22 cellular contexts compared by ENCODE assay signal in the genomic region with DNA sequence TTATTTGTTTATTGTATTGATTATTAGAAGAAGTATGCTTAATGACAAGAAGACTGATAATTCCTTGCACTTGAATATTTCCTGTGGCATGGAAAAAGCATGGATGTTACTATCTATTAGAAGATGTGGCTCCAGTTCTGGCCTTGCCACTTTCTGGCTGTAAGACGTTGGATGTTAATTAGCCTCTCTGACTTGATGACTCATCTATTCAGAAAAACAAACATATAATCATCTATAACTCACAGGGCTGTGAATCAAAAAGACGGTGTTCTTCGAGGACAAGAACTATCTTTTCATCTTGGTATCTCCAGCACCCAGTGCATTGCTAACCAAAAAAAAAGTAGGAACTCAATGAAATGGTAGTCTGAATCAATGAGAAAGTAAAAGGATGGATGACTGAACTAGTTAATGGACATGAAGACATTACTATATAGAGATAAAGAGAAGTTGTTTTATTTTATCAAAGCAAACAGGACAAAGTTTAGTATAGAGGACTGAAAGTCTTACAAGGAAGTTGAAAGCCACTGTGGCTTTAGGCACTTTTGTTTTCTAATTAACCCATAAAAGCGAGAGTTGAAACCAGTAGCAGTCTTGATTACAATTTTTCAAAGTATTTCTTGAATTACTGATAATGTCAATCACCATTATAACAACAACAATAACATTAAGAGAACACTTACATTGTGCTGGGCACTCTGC.
A peak's percentile ranks its signal among the peaks of the same experiment; 100 is the strongest.
DNase-seq lines count a peak whose midpoint lies in the region; ATAC-seq, FAIRE-seq and TF ChIP-seq lines count a peak whose summit lies in the region.
"Had no signal": no experiment of that assay in that cellular context is flagged by ENCODE, and none has a peak within 500 bp of the region (broad histone marks: within the 10 kb centered on the region; RNA-seq: fewer than 3 reads in every experiment).

No MANE protein-coding gene starts in this region.

- CTCF ChIA-PET in endothelial cell of umbilical vein (lab: Charles Lee): no interaction called here

- H3K9me1 ChIP-seq in endothelial cell of umbilical vein (replicated peaks; ENCODE audit: control insufficient read depth, extremely low read depth, insufficient read depth, low read length): no peaks in the 10 kb centered on the region

- H3K36me3 ChIP-seq in endothelial cell of umbilical vein (ENCODE audit: control insufficient read depth in 2 of 2, extremely low read depth in 1 of 2, insufficient read depth in 2 of 2, low read length in 2 of 2) (no peaks in the 10 kb centered on the region), mesenchymal stem cell (ENCODE audit: control insufficient read depth in 1 of 2, insufficient read depth in 2 of 2, low read depth in 1 of 2, low read length in 2 of 2) (no peaks in the 10 kb centered on the region), stomach (no peaks in the 10 kb centered on the region)
- H3K36me3 ChIP-seq: BLaER1 had no signal

- H3K79me1 ChIP-seq in mesenchymal stem cell (replicated peaks; ENCODE audit: low read length, poor library complexity, severe bottlenecking): no peaks in the 10 kb centered on the region

- H3K4me2 ChIP-seq in endothelial cell of umbilical vein (ENCODE audit: insufficient read depth, low read length): no peak overlapping the region
- no peak overlapping the region for H3K4me2 ChIP-seq in mesenchymal stem cell (ENCODE audit: low read length, poor library complexity, severe bottlenecking)
- H3K4me2 ChIP-seq: BLaER1, GM23338 had no signal

- no peak overlapping the region for H3K18ac ChIP-seq in mesenchymal stem cell (ENCODE audit: low read depth in 1 of 2, low read length in 2 of 2)

- H3K4me1 ChIP-seq in endothelial cell of umbilical vein (ENCODE audit: control insufficient read depth, extremely low read depth, insufficient read depth, low read length) (no peaks in the 10 kb centered on the region), mesenchymal stem cell (ENCODE audit: control insufficient read depth, insufficient read depth, low read depth, low read length) (no peaks in the 10 kb centered on the region), stomach (peaks cover 0 to 9% (median 3%) of the 10 kb centered on the region in 4 donors)

- no peak overlapping the region for H2BK120ac ChIP-seq in mesenchymal stem cell (ENCODE audit: low read depth, low read length)

- intact Hi-C loops in endothelial cell of umbilical vein (cut with micrococcal nuclease) (no loop called here), stomach (cut with DNase I; ENCODE audit: low total_unique reads) (no loop called here)

- TF ChIP-seq EP300 in stomach (IDR thresholded peaks at IDR 0.05): no peak

- no peak overlapping the region for H2BK15ac ChIP-seq in mesenchymal stem cell (ENCODE audit: low read depth, poor library complexity, severe bottlenecking)

- no peak overlapping the region for H2BK5ac ChIP-seq in mesenchymal stem cell (ENCODE audit: low read depth, low read length, poor library complexity, severe bottlenecking)

- no peak overlapping the region for H2BK12ac ChIP-seq in mesenchymal stem cell (ENCODE audit: low read length in 2 of 2)

- FAIRE-seq in endothelial cell of umbilical vein (lab: Jason Lieb, UNC): no peak
- FAIRE-seq: GM12891, K562, RCC 7860 had no signal

- WGBS in mesenchymal stem cell: 25% methylated on average over 1 of the region's 4 CpGs
- 64 to 81% (median 80%) methylated on average over 4 of the region's 4 CpGs for WGBS in stomach, 5 donors

- no peak for ATAC-seq in HG03571 (IDR thresholded peaks at IDR 0.05; ENCODE audit: unreplicated experiment)
- ATAC-seq: GM23338, K562 had no signal

- H3K27ac ChIP-seq in endothelial cell of umbilical vein (ENCODE audit: insufficient read depth, low read depth, low read length) (no peak overlapping the region), mesenchymal stem cell (ENCODE audit: low read length, poor library complexity, severe bottlenecking) (no peak overlapping the region), stomach (no peak overlapping the region)
- H3K27ac ChIP-seq: BLaER1 had no signal

- no TSS peak for BruUV-seq in endothelial cell of umbilical vein (replicated peaks; lab: Mats Ljungman, UMichigan)

- no peak overlapping the region for H3K4ac ChIP-seq in mesenchymal stem cell (ENCODE audit: low read depth in 1 of 2, low read length in 2 of 2)

- no peaks in the 10 kb centered on the region for H3K79me2 ChIP-seq in endothelial cell of umbilical vein (ENCODE audit: control insufficient read depth, insufficient read depth, low read length)

- H3K23ac ChIP-seq in mesenchymal stem cell (ENCODE audit: low read length in 2 of 2): no peak overlapping the region

- H2AFZ ChIP-seq in endothelial cell of umbilical vein (ENCODE audit: low read depth, low read length) (no peak overlapping the region), mesenchymal stem cell (ENCODE audit: low read depth, low read length) (no peak overlapping the region)
- H2AFZ ChIP-seq: GM23338 had no signal

- dilution Hi-C loops in endothelial cell of umbilical vein (cut with MboI; ENCODE audit: extremely low pct_ligation_motif_present, low sequenced_read_pairs): no loop called here

- H3K9me3 ChIP-seq in endothelial cell of umbilical vein (replicated peaks; ENCODE audit: control insufficient read depth, insufficient read depth, low read length): no peaks in the 10 kb centered on the region
- no peaks in the 10 kb centered on the region for H3K9me3 ChIP-seq in mesenchymal stem cell (ENCODE audit: control insufficient read depth, low read length)
- H3K9me3 ChIP-seq in stomach: no peaks in the 10 kb centered on the region
- H3K9me3 ChIP-seq: BLaER1 had no signal

- no peaks in the 10 kb centered on the region for H3K27me3 ChIP-seq in endothelial cell of umbilical vein (ENCODE audit: control insufficient read depth in 2 of 2, insufficient read depth in 2 of 2, low read length in 2 of 2)
- no peaks in the 10 kb centered on the region for H3K27me3 ChIP-seq in mesenchymal stem cell (ENCODE audit: control insufficient read depth in 1 of 2, insufficient read depth in 1 of 2, low read length in 2 of 2)
- no peaks in the 10 kb centered on the region for H3K27me3 ChIP-seq in stomach
- H3K27me3 ChIP-seq: BLaER1 had no signal

- H3K4me3 ChIP-seq in endothelial cell of umbilical vein (replicated peaks in 1 of 3; ENCODE audit: insufficient read depth in 1 of 3, low read depth in 1 of 3, low read length in 3 of 3) (no peak overlapping the region), mesenchymal stem cell (ENCODE audit: insufficient read depth in 1 of 2, low read depth in 1 of 2, low read length in 2 of 2) (no peak overlapping the region), stomach (no peak overlapping the region)
- H3K4me3 ChIP-seq: BLaER1, GM23338, K562 had no signal

- TF ChIP-seq POLR2A in endothelial cell of umbilical vein (IDR thresholded peaks at IDR 0.05; ENCODE audit: low read depth, low read length) (no peak), stomach (IDR thresholded peaks at IDR 0.05) (no peak)

- POLR2A ChIA-PET in endothelial cell of umbilical vein (lab: Charles Lee): no interaction called here

- H4K91ac ChIP-seq in mesenchymal stem cell (ENCODE audit: low read length): no peak overlapping the region

- H3K14ac ChIP-seq in mesenchymal stem cell (ENCODE audit: low read length in 2 of 2): no peak overlapping the region

- DNase-seq in HT-29 (ENCODE audit: low spot score): peak; percentile 60
- DNase-seq in OCI-M1 (lab: John Stamatoyannopoulos, UW): peak; percentile 20
- peak; percentile 7 for DNase-seq in endothelial cell of umbilical vein (ENCODE audit: low read depth, low spot score)
- peak; percentile 7 for DNase-seq in mesenchymal stem cell
- DNase-seq in RKO (ENCODE audit: low spot score): no peak
- DNase-seq in stomach: no peak
- no peak for DNase-seq in hypothalamus (lab: John Stamatoyannopoulos, UW)
- DNase-seq: CD4-positive, alpha-beta T cell; DMS153; HCEC 1CT; NCI-H1105; NCI-H146; NCI-H2029; NCI-H510A treated with DMSO at 0.1 percent for 48 hours; NCI-H774; Right ventricle myocardium superior had no signal

- no peak overlapping the region for H4K8ac ChIP-seq in mesenchymal stem cell (ENCODE audit: low read length)

- H2AK5ac ChIP-seq in mesenchymal stem cell (ENCODE audit: low read length, severe bottlenecking): no peak overlapping the region

- H3K9ac ChIP-seq in endothelial cell of umbilical vein (replicated peaks; ENCODE audit: extremely low read depth, insufficient read depth, low read length) (no peak overlapping the region), mesenchymal stem cell (ENCODE audit: low read length) (no peak overlapping the region)
- H3K9ac ChIP-seq: BLaER1 had no signal

- TF ChIP-seq CTCF in endothelial cell of umbilical vein (IDR thresholded peaks at IDR 0.05; ENCODE audit: extremely low read depth in 1 of 2, insufficient read depth in 1 of 2, low read depth in 1 of 2, low read length in 2 of 2) (no peak), stomach (IDR thresholded peaks at IDR 0.05) (no peak)

- H4K20me1 ChIP-seq in endothelial cell of umbilical vein (replicated peaks; ENCODE audit: control insufficient read depth, extremely low read depth, insufficient read depth, low read length): no peaks in the 10 kb centered on the region
- H4K20me1 ChIP-seq: BLaER1 had no signal

TF ChIP-seq in endothelial cell of umbilical vein, 7 proteins besides CTCF, POLR2A, EP300 and RAD21:
- TF ChIP-seq EZH2 (IDR thresholded peaks at IDR 0.05; ENCODE audit: borderline replicate concordance, low read depth, low read length, severe bottlenecking) (no peak), GATA2 (IDR thresholded peaks at IDR 0.05; ENCODE audit: insufficient read depth, insufficient read length, low read depth, low read length) (no peak), POLR2AphosphoS5 (IDR thresholded peaks at IDR 0.05; ENCODE audit: insufficient read depth, low read depth, low read length) (no peak), JUN (IDR thresholded peaks at IDR 0.05; ENCODE audit: borderline replicate concordance, insufficient read depth, insufficient read length, low read depth) (no peak), MAX (IDR thresholded peaks at IDR 0.05; ENCODE audit: insufficient read depth, insufficient read length) (no peak), MYC (IDR thresholded peaks at IDR 0.05; ENCODE audit: low read depth, low read length) (no peak), FOS (IDR thresholded peaks at IDR 0.05; ENCODE audit: borderline replicate concordance, insufficient read depth, low read length) (no peak)

Comparison
In these comparisons a context has a peak if more than half of its experiments do, and no peak if none do; other contexts are left out.
1. DNase-seq: peak in HT-29 (single experiment), OCI-M1 (single experiment), endothelial cell of umbilical vein (single experiment) and mesenchymal stem cell (single experiment); none in RKO (single experiment), stomach (single experiment) and hypothalamus (0 of 51).